ENCODE assay signal across 17 cellular contexts in genomic region chr6:19301980-19302379, GRCh38.
DNase-seq lines count a peak whose midpoint lies in the region; ATAC-seq, FAIRE-seq and TF ChIP-seq lines count a peak whose summit lies in the region.
"Had no signal": no experiment of that assay in that cellular context is flagged by ENCODE, and none has a peak within 500 bp of the region (broad histone marks: within the 10 kb centered on the region; RNA-seq: fewer than 3 reads in every experiment).

No MANE protein-coding gene starts in this region.

- H3K4me3 Mint-ChIP-seq in astrocyte (ENCODE audit: unreplicated experiment) = no peak overlapping the region
- H3K4me3 Mint-ChIP-seq: activated T-helper 17 cell treated with anti-CD3 and anti-CD28 coated beads, Interleukin-2, amount 50 U/mL, for 72 hours had no signal

- peak; percentile 44 for DNase-seq in GM03348 (ENCODE audit: low spot score)
- DNase-seq in NCI-H187 treated with DMSO at 0.1 percent for 48 hours (lab: John Stamatoyannopoulos, UW) = peak; percentile 58
- DNase-seq in astrocyte (ENCODE audit: low read depth) = peak; percentile 78
- no peak for DNase-seq in osteoblast (ENCODE audit: insufficient read length, low spot score, missing footprints)
- DNase-seq in dorsolateral prefrontal cortex = no peak
- no peak for DNase-seq in activated CD4-positive, alpha-beta T cell treated with anti-CD3 and anti-CD28 coated beads, Interleukin-2, amount 50 U/mL, for 48 hours
- DNase-seq: activated CD4-positive, CD25-positive, alpha-beta regulatory T cell; COR-L47; glutamatergic neuron; stimulated activated CD4-positive, alpha-beta T cell treated with anti-CD3 and anti-CD28 coated beads, Interleukin-1b, Interleukin-23, amount 100 ng/mL, for 48 hours; stimulated activated naive CD4-positive, alpha-beta T cell treated with Interleukin-2 at 50 U/mL for 16 hours had no signal

- H3K27me3 Mint-ChIP-seq in astrocyte (ENCODE audit: low read depth, unreplicated experiment) = no peaks in the 10 kb centered on the region
- H3K27me3 Mint-ChIP-seq: activated T-helper 17 cell treated with anti-CD3 and anti-CD28 coated beads, Interleukin-2, amount 50 U/mL, for 72 hours had no signal

- H3K4me3 ChIP-seq in astrocyte (ENCODE audit: insufficient read depth, low read depth, low read length) (no peak overlapping the region), osteoblast (ENCODE audit: insufficient read depth, low read length) (no peak overlapping the region), dorsolateral prefrontal cortex (no peak overlapping the region)
- H3K4me3 ChIP-seq: lung had no signal

- no peak for FAIRE-seq in astrocyte (lab: Jason Lieb, UNC)
- FAIRE-seq: colon had no signal

- H3K27ac ChIP-seq in astrocyte (ENCODE audit: low read depth, low read length) (peak overlapping the region; percentile 31), osteoblast (ENCODE audit: low read depth, low read length) (peak overlapping the region; percentile 45), dorsolateral prefrontal cortex (peak overlapping the region in 6 of 59 donors; percentile 23 to 80 (median 64))
- H3K27ac ChIP-seq: HL-60 had no signal

- no peaks in the 10 kb centered on the region for H3K9me3 Mint-ChIP-seq in astrocyte (ENCODE audit: unreplicated experiment)

- H3K4me1 Mint-ChIP-seq in astrocyte (ENCODE audit: low read depth, unreplicated experiment) = peaks cover 17% of the 10 kb centered on the region
- H3K4me1 Mint-ChIP-seq: activated T-helper 17 cell treated with anti-CD3 and anti-CD28 coated beads, Interleukin-2, amount 50 U/mL, for 72 hours had no signal

- TF ChIP-seq CTCF in astrocyte (IDR thresholded peaks at IDR 0.05; ENCODE audit: insufficient read depth, low read depth, low read length) (no peak), osteoblast (IDR thresholded peaks at IDR 0.05; ENCODE audit: extremely low read depth, low read depth, low read length) (no peak), dorsolateral prefrontal cortex (IDR thresholded peaks at IDR 0.05 in 54 of 56, conservative IDR thresholded peaks at IDR 0.05 in 2 of 56; ENCODE audit: low read depth in 1 of 56, partially characterized antibody in 56 of 56) (no peak)

- no peaks in the 10 kb centered on the region for H3K9me3 ChIP-seq in astrocyte (ENCODE audit: insufficient read depth, low read depth, low read length)
- H3K9me3 ChIP-seq in osteoblast (ENCODE audit: low read depth, low read length) = no peaks in the 10 kb centered on the region

- H3K9ac ChIP-seq in astrocyte (ENCODE audit: low read length) = no peak overlapping the region

- H3K36me3 Mint-ChIP-seq in astrocyte (ENCODE audit: low read depth, unreplicated experiment) = no peaks in the 10 kb centered on the region

- no peak for ATAC-seq in GM21447 (IDR thresholded peaks at IDR 0.05; ENCODE audit: unreplicated experiment)
- ATAC-seq in GM18502 (IDR thresholded peaks at IDR 0.05; ENCODE audit: poor library complexity, unreplicated experiment) = no peak
- ATAC-seq: activated T-helper 17 cell treated with anti-CD3 and anti-CD28 coated beads, Interleukin-2, amount 50 U/mL, for 72 hours had no signal

- H2AFZ ChIP-seq in astrocyte (ENCODE audit: low read depth, low read length) (no peak overlapping the region), osteoblast (ENCODE audit: low read length) (no peak overlapping the region)

- intact Hi-C loops in dorsolateral prefrontal cortex (cut with DNase I) = no loop called here

- H3K27me3 ChIP-seq in astrocyte (ENCODE audit: insufficient read depth, low read length) (no peaks in the 10 kb centered on the region), osteoblast (ENCODE audit: insufficient read depth, low read length) (no peaks in the 10 kb centered on the region), dorsolateral prefrontal cortex (no peaks in the 10 kb centered on the region)

- H3K79me2 ChIP-seq in astrocyte (ENCODE audit: insufficient read depth, low read length) = no peaks in the 10 kb centered on the region
- H3K79me2 ChIP-seq in osteoblast (ENCODE audit: insufficient read depth, low read length) = no peaks in the 10 kb centered on the region

- H3K4me2 ChIP-seq in astrocyte (ENCODE audit: low read length) (peak overlapping the region; percentile 28), osteoblast (ENCODE audit: insufficient read depth, low read length) (peak overlapping the region; percentile 36)

- peak overlapping the region; percentile 29 for H3K27ac Mint-ChIP-seq in astrocyte (ENCODE audit: unreplicated experiment)
- H3K27ac Mint-ChIP-seq: activated T-helper 17 cell treated with anti-CD3 and anti-CD28 coated beads, Interleukin-2, amount 50 U/mL, for 72 hours had no signal

- H4K20me1 ChIP-seq in astrocyte (ENCODE audit: insufficient read depth, low read length) = no peaks in the 10 kb centered on the region
- H4K20me1 ChIP-seq in osteoblast (ENCODE audit: insufficient read depth, low read length) = no peaks in the 10 kb centered on the region

- H3K36me3 ChIP-seq in astrocyte (ENCODE audit: insufficient read depth, low read length) (no peaks in the 10 kb centered on the region), osteoblast (ENCODE audit: insufficient read depth, low read length) (no peaks in the 10 kb centered on the region)

- H3K4me1 ChIP-seq in astrocyte (ENCODE audit: insufficient read depth, low read length) (peaks cover 6% of the 10 kb centered on the region), osteoblast (ENCODE audit: insufficient read depth, low read length) (peaks cover 12% of the 10 kb centered on the region)

Comparison
In these comparisons a context has a peak if more than half of its experiments do, and no peak if none do; other contexts are left out.
1. DNase-seq: peak in GM03348 (single experiment), NCI-H187 treated with DMSO at 0.1 percent for 48 hours (single experiment) and astrocyte (single experiment); none in osteoblast (single experiment), dorsolateral prefrontal cortex (0 of 10) and activated CD4-positive, alpha-beta T cell treated with anti-CD3 and anti-CD28 coated beads, Interleukin-2, amount 50 U/mL, for 48 hours (0 of 2).